ENCODE assay signal across 17 cellular contexts in the genomic region with DNA sequence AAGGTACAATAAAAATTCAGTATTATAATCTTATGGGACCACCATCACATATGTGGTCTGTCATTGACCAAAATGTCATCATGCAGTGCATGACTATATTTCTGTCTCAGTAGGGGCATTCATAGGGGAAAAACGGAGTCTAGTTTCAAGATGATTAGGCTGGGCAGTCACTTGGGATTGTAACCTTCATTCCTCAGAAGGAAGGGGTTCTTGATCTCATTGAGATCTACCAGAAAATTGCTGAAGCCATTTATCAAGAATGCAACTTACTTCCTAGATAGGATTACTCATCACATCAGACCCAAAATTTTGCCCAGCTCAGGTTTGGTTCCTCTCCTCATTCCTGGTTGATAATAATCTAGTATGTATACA. TPM values are rescaled to one million over a fixed set of nuclear protein-coding genes. Genes with fewer than 3 reads are reported as not detected.
A peak's percentile ranks its signal among the peaks of the same experiment; 100 is the strongest.
DNase-seq lines count a peak whose midpoint lies in the region; ATAC-seq and TF ChIP-seq lines count a peak whose summit lies in the region.
"Had no signal": no experiment of that assay in that cellular context is flagged by ENCODE, and none has a peak within 500 bp of the region (broad histone marks: within the 10 kb centered on the region; RNA-seq: fewer than 3 reads in every experiment).

No MANE protein-coding gene starts in this region.

- TF ChIP-seq CTCF in RWPE2 (IDR thresholded peaks at IDR 0.05; ENCODE audit: poor library complexity, severe bottlenecking), result no peak
- no peak for TF ChIP-seq CTCF in osteoblast (IDR thresholded peaks at IDR 0.05; ENCODE audit: extremely low read depth, low read depth, low read length)

- in situ Hi-C loops in GM23248 (cut with MboI), result no loop called here

- no peak overlapping the region; the same call in 1 of the 2 replicates for H3K4me3 ChIP-seq in ACC112 (ENCODE audit: low read depth, low read length)
- H3K4me3 ChIP-seq in GM23248, result no peak overlapping the region
- no peak overlapping the region for H3K4me3 ChIP-seq in RWPE2 (ENCODE audit: severe bottlenecking)
- no peak overlapping the region for H3K4me3 ChIP-seq in osteoblast (ENCODE audit: insufficient read depth, low read length)
- H3K4me3 ChIP-seq: spleen had no signal

- no peak overlapping the region for H3K9ac ChIP-seq in GM23248
- H3K9ac ChIP-seq: parathyroid adenoma had no signal

- peaks cover 53% of the 10 kb centered on the region for H3F3A ChIP-seq in GM23248 (ENCODE audit: insufficient read depth)

- DNase-seq in GM23248 (peak; percentile 39), RWPE2 (ENCODE audit: low spot score) (no peak), osteoblast (ENCODE audit: insufficient read length, low spot score, missing footprints) (peak; percentile 8), DMS153 treated with DMSO at 0.1 percent for 48 hours (lab: John Stamatoyannopoulos, UW; ENCODE audit: unreplicated experiment) (no peak), NCI-H2107 (lab: John Stamatoyannopoulos, UW) (no peak), NCI-H1417 treated with DMSO at 0.1 percent for 48 hours (lab: John Stamatoyannopoulos, UW) (no peak)
- DNase-seq: activated CD8-positive, alpha-beta memory T cell treated with anti-CD3 and anti-CD28 coated beads, Interleukin-2, amount 10 ng/mL, durations not matched to agents 7 days and 5 days; activated gamma-delta T cell; CD4-positive, alpha-beta T cell; NCI-H748 treated with DMSO at 0.1 percent for 48 hours; spleen; T-helper 1 cell had no signal

- H3K4me1 ChIP-seq in ACC112 (ENCODE audit: control insufficient read depth, insufficient read depth, low read length, unreplicated experiment), result peaks cover 56% of the 10 kb centered on the region
- H3K4me1 ChIP-seq in GM23248 (ENCODE audit: insufficient read depth), result peaks cover 49% of the 10 kb centered on the region
- peaks cover 24% of the 10 kb centered on the region for H3K4me1 ChIP-seq in RWPE2 (ENCODE audit: insufficient read depth, poor library complexity, severe bottlenecking)
- peaks cover 49% of the 10 kb centered on the region for H3K4me1 ChIP-seq in osteoblast (ENCODE audit: insufficient read depth, low read length)

- no peak for ATAC-seq in RWPE2 (ENCODE audit: low read depth)
- no peak for ATAC-seq in HG03095 (IDR thresholded peaks at IDR 0.05; ENCODE audit: unreplicated experiment)
- ATAC-seq: activated CD8-positive, alpha-beta memory T cell treated with anti-CD3 and anti-CD28 coated beads, Interleukin-2, amount 10 ng/mL, durations not matched to agents 7 days and 5 days; stimulated activated memory B cell treated with anti-CD40 and anti-IgM and Interleukin-4, amounts not matched to agents 10 μg/mL and 1 μg/mL and 100 μg/mL, for 72 hours had no signal

- H3K4me2 ChIP-seq in GM23248 (ENCODE audit: unreplicated experiment) (no peak overlapping the region), osteoblast (ENCODE audit: insufficient read depth, low read length) (no peak overlapping the region)

- H2AFZ ChIP-seq in ACC112 (ENCODE audit: low read length, unreplicated experiment) (no peak overlapping the region), GM23248 (no peak overlapping the region), osteoblast (ENCODE audit: low read length) (no peak overlapping the region)
- H2AFZ ChIP-seq: parathyroid adenoma had no signal

- peak overlapping the region; percentile 100 for H3K27ac ChIP-seq in ACC112 (ENCODE audit: low read depth, low read length)
- H3K27ac ChIP-seq in GM23248, result peak overlapping the region; percentile 35
- peak overlapping the region; percentile 95 for H3K27ac ChIP-seq in RWPE2 (ENCODE audit: poor library complexity, severe bottlenecking)
- peak overlapping the region; percentile 93 for H3K27ac ChIP-seq in osteoblast (ENCODE audit: low read depth, low read length)
- H3K27ac ChIP-seq: epithelial cell of prostate, parathyroid adenoma had no signal

- H3K36me3 ChIP-seq in ACC112 (ENCODE audit: insufficient read depth, low read length) (no peaks in the 10 kb centered on the region), GM23248 (ENCODE audit: low read depth) (no peaks in the 10 kb centered on the region), RWPE2 (ENCODE audit: low read depth) (no peaks in the 10 kb centered on the region), osteoblast (ENCODE audit: insufficient read depth, low read length) (no peaks in the 10 kb centered on the region)

- WGBS in GM23248 (ENCODE audit: low coverage in 1 of 2, low lambda C conversion rate in 2 of 2, missing lambda C conversion rate in 2 of 2), 2 experiments, result 45 to 54% methylated on average over 1 of the region's 1 CpG

- H3K27me3 ChIP-seq in ACC112 (ENCODE audit: insufficient read depth, low read length) (no peaks in the 10 kb centered on the region), GM23248 (replicated peaks; ENCODE audit: insufficient read depth) (no peaks in the 10 kb centered on the region), RWPE2 (ENCODE audit: insufficient read depth, poor library complexity, severe bottlenecking) (no peaks in the 10 kb centered on the region), osteoblast (ENCODE audit: insufficient read depth, low read length) (no peaks in the 10 kb centered on the region)
- H3K27me3 ChIP-seq: spleen had no signal

- H3K9me3 ChIP-seq in GM23248 (ENCODE audit: low read depth) (no peaks in the 10 kb centered on the region), RWPE2 (ENCODE audit: severe bottlenecking) (no peaks in the 10 kb centered on the region), osteoblast (ENCODE audit: low read depth, low read length) (no peaks in the 10 kb centered on the region)
- H3K9me3 ChIP-seq: spleen had no signal

- H3K79me2 ChIP-seq in ACC112 (ENCODE audit: control insufficient read depth, insufficient read depth, low read length, unreplicated experiment), result no peaks in the 10 kb centered on the region
- H3K79me2 ChIP-seq in GM23248 (ENCODE audit: insufficient read depth), result no peaks in the 10 kb centered on the region
- H3K79me2 ChIP-seq in osteoblast (ENCODE audit: insufficient read depth, low read length), result no peaks in the 10 kb centered on the region
- H3K79me2 ChIP-seq: parathyroid adenoma had no signal

- H3K9me2 ChIP-seq in GM23248 (ENCODE audit: insufficient read depth), result no peaks in the 10 kb centered on the region

- H4K20me1 ChIP-seq in GM23248 (ENCODE audit: insufficient read depth) (no peaks in the 10 kb centered on the region), osteoblast (ENCODE audit: insufficient read depth, low read length) (no peaks in the 10 kb centered on the region)

RNA-seq across cellular contexts. Expression of a gene that starts 37.3 kb away (rescaled TPM):
- 24.2 and 48.0 TPM in 2 replicates for total RNA-seq in GM23248 (2014; rRNA removed; shearing (Covaris generic))
- polyA plus RNA-seq in GM23248 (2016; fragmentation: Nextera tagmentation; extraction: Ambion mirVana), result 19.7 and 20.1 TPM in 2 replicates
- 31.1 and 34.5 TPM in 2 replicates for total RNA-seq in osteoblast

RNA-seq across cellular contexts. Expression of a gene that starts 37.5 kb away (rescaled TPM):
- 13.4 and 14.3 TPM in 2 replicates for total RNA-seq in GM23248 (2014; rRNA removed; shearing (Covaris generic))
- 16.3 and 18.8 TPM in 2 replicates for polyA plus RNA-seq in GM23248 (2016; fragmentation: Nextera tagmentation; extraction: Ambion mirVana)
- 31.5 and 34.7 TPM in 2 replicates for total RNA-seq in osteoblast

Comparison
In these comparisons a context has a peak if more than half of its experiments do, and no peak if none do; other contexts are left out.
1. H3K27ac ChIP-seq: peak in every context shown above with its lines; median percentile 100 in ACC112; 95 in RWPE2; 93 in osteoblast; 35 in GM23248.
2. DNase-seq: peak in GM23248 (single experiment) and osteoblast (single experiment); none in RWPE2 (single experiment), DMS153 treated with DMSO at 0.1 percent for 48 hours (single experiment), NCI-H2107 (single experiment) and NCI-H1417 treated with DMSO at 0.1 percent for 48 hours (single experiment).